Comparison of ENCODE assay signal across 33 cellular contexts in genomic region chr15:84905016-84905916, GRCh38. TPM values are rescaled to one million over a fixed set of nuclear protein-coding genes. Genes with fewer than 3 reads are reported as not detected.
DNase-seq lines count a peak whose midpoint lies in the region; ATAC-seq, FAIRE-seq and TF ChIP-seq lines count a peak whose summit lies in the region.
"Had no signal": no experiment of that assay in that cellular context is flagged by ENCODE, and none has a peak within 500 bp of the region (broad histone marks: within the 10 kb centered on the region; RNA-seq: fewer than 3 reads in every experiment).

No MANE protein-coding gene starts in this region.

- POLR2A ChIA-PET in H1 (lab: Charles Lee; ENCODE audit: partially characterized antibody), result no interaction called here

- 88% methylated on average over 13 of the region's 15 CpGs; no CpG with 5 or more reads in 1 of the 2 experiments for WGBS in H1 (ENCODE audit: extremely low coverage in 1 of 2, insufficient coverage in 1 of 2, insufficient read length in 1 of 2, insufficient replicate concordance in 2 of 2, low coverage in 1 of 2, low lambda C conversion rate in 2 of 2, missing lambda C conversion rate in 1 of 2), 2 experiments
- WGBS in mesenchymal stem cell, result 90% methylated on average over 15 of the region's 15 CpGs
- 100% methylated on average over 2 of the region's 15 CpGs; no CpG with 5 or more reads in 1 of the 2 donors for WGBS in gastroesophageal sphincter (ENCODE audit: low coverage in 1 of 2), 2 donors

- no peak overlapping the region for H3K4me3 ChIP-seq in H1 (ENCODE audit: extremely low read depth in 1 of 4, insufficient read depth in 2 of 4, low read depth in 3 of 4, low read length in 4 of 4)
- no peak overlapping the region for H3K4me3 ChIP-seq in mesenchymal stem cell (ENCODE audit: insufficient read depth in 1 of 2, low read depth in 1 of 2, low read length in 2 of 2)
- H3K4me3 ChIP-seq in gastroesophageal sphincter, result no peak overlapping the region
- H3K4me3 ChIP-seq: BLaER1 treated with 17β-estradiol and CSF1 and Interleukin-3, amounts not matched to agents 10 nM and 100 nM; esophagus squamous epithelium; SJCRH30; thyroid gland had no signal

- H3K18ac ChIP-seq in H1 (ENCODE audit: extremely low read depth, low read length), result no peak overlapping the region
- H3K18ac ChIP-seq in mesenchymal stem cell (ENCODE audit: low read depth in 1 of 2, low read length in 2 of 2), result no peak overlapping the region

- no peaks in the 10 kb centered on the region for H3K27me3 Mint-ChIP-seq in activated T-helper 17 cell treated with anti-CD3 and anti-CD28 coated beads, Interleukin-2, amount 50 U/mL, for 72 hours
- no peaks in the 10 kb centered on the region for H3K27me3 Mint-ChIP-seq in stimulated activated naive B cell treated with anti-CD40 and anti-IgM and Interleukin-4, amounts not matched to agents 10 μg/mL and 1 μg/mL and 100 μg/mL, for 72 hours
- H3K27me3 Mint-ChIP-seq: dendritic cell treated with granulocyte-macrophage colony-stimulating factor and Interleukin-4, amounts not matched to agents 40 ng/mL and 50 ng/mL, for 4 days; stimulated activated naive CD8-positive, alpha-beta T cell treated with anti-CD3 and anti-CD28 coated beads, Interleukin-15, Interleukin-2, amounts not matched to agents 100 ng/mL and 50 ng/mL, for 24 hours had no signal

- TF ChIP-seq CTCF in H1 (IDR thresholded peaks at IDR 0.05; ENCODE audit: control extremely low read depth in 1 of 3, insufficient read depth in 1 of 3, low read depth in 1 of 3, low read length in 3 of 3) (no peak), gastroesophageal sphincter (IDR thresholded peaks at IDR 0.05) (no peak)

- no peak for ATAC-seq in activated T-helper 17 cell treated with anti-CD3 and anti-CD28 coated beads, Interleukin-2, amount 50 U/mL, for 72 hours (replicated peaks)
- no peak for ATAC-seq in stimulated activated naive B cell treated with anti-CD40 and anti-IgM and Interleukin-4, amounts not matched to agents 10 μg/mL and 1 μg/mL and 100 μg/mL, for 72 hours (replicated peaks)
- no peak for ATAC-seq in gastroesophageal sphincter
- ATAC-seq: Panc1 had no signal

- H3K23ac ChIP-seq in H1 (ENCODE audit: insufficient read length) (no peak overlapping the region), mesenchymal stem cell (ENCODE audit: low read length in 2 of 2) (no peak overlapping the region)

- H3K9ac ChIP-seq in H1 (replicated peaks in 1 of 4; ENCODE audit: extremely low read depth in 1 of 4, low read depth in 3 of 4, low read length in 3 of 4) (no peak overlapping the region), mesenchymal stem cell (ENCODE audit: low read length) (peak overlapping the region; percentile 17)
- H3K9ac ChIP-seq: BLaER1 treated with 17β-estradiol and CSF1 and Interleukin-3, amounts not matched to agents 10 nM and 100 nM; parathyroid adenoma had no signal

- TF ChIP-seq RAD21 in H1 (IDR thresholded peaks at IDR 0.05 in 1 of 2, conservative IDR thresholded peaks at IDR 0.05 in 1 of 2; ENCODE audit: low read depth in 2 of 2, low read length in 2 of 2), result no peak

- TF ChIP-seq EP300 in H1 (IDR thresholded peaks at IDR 0.05; ENCODE audit: borderline replicate concordance in 1 of 2, low read depth in 2 of 2, low read length in 2 of 2) (no peak), gastroesophageal sphincter (IDR thresholded peaks at IDR 0.05) (no peak)

- no peaks in the 10 kb centered on the region for H3K9me3 ChIP-seq in H1 (ENCODE audit: insufficient read depth in 2 of 2, low read depth in 1 of 2, low read length in 1 of 2)
- no peaks in the 10 kb centered on the region for H3K9me3 ChIP-seq in mesenchymal stem cell (ENCODE audit: control insufficient read depth, low read length)
- no peaks in the 10 kb centered on the region for H3K9me3 ChIP-seq in gastroesophageal sphincter
- H3K9me3 ChIP-seq: esophagus squamous epithelium, SJCRH30, thyroid gland had no signal

- H2BK120ac ChIP-seq in H1 (replicated peaks; ENCODE audit: low read depth, low read length), result no peak overlapping the region
- H2BK120ac ChIP-seq in mesenchymal stem cell (ENCODE audit: low read depth, low read length), result no peak overlapping the region

- H2AFZ ChIP-seq in H1 (ENCODE audit: low read length) (no peak overlapping the region), mesenchymal stem cell (ENCODE audit: low read depth, low read length) (no peak overlapping the region)

- H4K91ac ChIP-seq in H1 (replicated peaks; ENCODE audit: insufficient read length, low read length), result no peak overlapping the region
- H4K91ac ChIP-seq in mesenchymal stem cell (ENCODE audit: low read length), result no peak overlapping the region

- H2BK20ac ChIP-seq in H1 (ENCODE audit: low read length), result no peak overlapping the region

- H3K27ac ChIP-seq in H1 (ENCODE audit: low read depth, low read length) (no peak overlapping the region; the same call in 1 of the 2 replicates), mesenchymal stem cell (ENCODE audit: low read length, poor library complexity, severe bottlenecking) (no peak overlapping the region), gastroesophageal sphincter (no peak overlapping the region)
- H3K27ac ChIP-seq: BLaER1 treated with 17β-estradiol and CSF1 and Interleukin-3, amounts not matched to agents 10 nM and 100 nM; esophagus squamous epithelium; parathyroid adenoma; SJCRH30; thyroid gland had no signal

- H3K4me1 ChIP-seq in H1 (replicated peaks in 1 of 4; ENCODE audit: control insufficient read depth in 3 of 4, insufficient read depth in 4 of 4, low read length in 3 of 4) (no peaks in the 10 kb centered on the region; a peak in 2 of 7 replicates), mesenchymal stem cell (ENCODE audit: control insufficient read depth, insufficient read depth, low read depth, low read length) (peaks cover 9% of the 10 kb centered on the region), gastroesophageal sphincter (peaks cover 0 to 19% (median 0%) of the 10 kb centered on the region in 3 donors)
- H3K4me1 ChIP-seq: SJCRH30 had no signal

- H2AK5ac ChIP-seq in H1 (ENCODE audit: low read depth, low read length), result no peak overlapping the region
- H2AK5ac ChIP-seq in mesenchymal stem cell (ENCODE audit: low read length, severe bottlenecking), result no peak overlapping the region

- H2BK5ac ChIP-seq in H1 (ENCODE audit: low read depth, low read length) (no peak overlapping the region), mesenchymal stem cell (ENCODE audit: low read depth, low read length, poor library complexity, severe bottlenecking) (no peak overlapping the region)

- H3K36me3 ChIP-seq in H1 (ENCODE audit: control insufficient read depth in 2 of 4, insufficient read depth in 4 of 4, low read length in 3 of 4) (no peaks in the 10 kb centered on the region), mesenchymal stem cell (ENCODE audit: control insufficient read depth in 1 of 2, insufficient read depth in 2 of 2, low read depth in 1 of 2, low read length in 2 of 2) (no peaks in the 10 kb centered on the region), gastroesophageal sphincter (no peaks in the 10 kb centered on the region)
- H3K36me3 ChIP-seq: BLaER1 treated with 17β-estradiol and CSF1 and Interleukin-3, amounts not matched to agents 10 nM and 100 nM; esophagus squamous epithelium; SJCRH30; thyroid gland had no signal

- no peak overlapping the region for H3K4me2 ChIP-seq in H1 (ENCODE audit: insufficient read depth in 1 of 2, low read depth in 2 of 2, low read length in 2 of 2)
- H3K4me2 ChIP-seq in mesenchymal stem cell (ENCODE audit: low read length, poor library complexity, severe bottlenecking), result no peak overlapping the region

- H2BK12ac ChIP-seq in H1 (ENCODE audit: low read depth, low read length) (no peak overlapping the region), mesenchymal stem cell (ENCODE audit: low read length in 2 of 2) (no peak overlapping the region)

- no peaks in the 10 kb centered on the region for H3K79me1 ChIP-seq in H1 (ENCODE audit: low read depth, low read length)
- no peaks in the 10 kb centered on the region for H3K79me1 ChIP-seq in mesenchymal stem cell (replicated peaks; ENCODE audit: low read length, poor library complexity, severe bottlenecking)

- CTCF ChIA-PET in H1 (lab: Charles Lee; ENCODE audit: partially characterized antibody), result interaction anchor here (0.7 to 3.1 kb wide), 3 partner anchors 23 to 181 kb away, joined by 3 to 14 read pairs (median 3); no protein-coding TSS in a partner anchor

- H3K36me3 Mint-ChIP-seq in activated T-helper 17 cell treated with anti-CD3 and anti-CD28 coated beads, Interleukin-2, amount 50 U/mL, for 72 hours (ENCODE audit: low read depth), result no peaks in the 10 kb centered on the region
- no peaks in the 10 kb centered on the region for H3K36me3 Mint-ChIP-seq in stimulated activated naive B cell treated with anti-CD40 and anti-IgM and Interleukin-4, amounts not matched to agents 10 μg/mL and 1 μg/mL and 100 μg/mL, for 72 hours
- H3K36me3 Mint-ChIP-seq: immature natural killer cell had no signal

- H4K20me1 ChIP-seq in H1 (replicated peaks in 1 of 2; ENCODE audit: control insufficient read depth in 1 of 2, insufficient read depth in 2 of 2, low read length in 2 of 2), result no peaks in the 10 kb centered on the region
- H4K20me1 ChIP-seq: BLaER1 treated with 17β-estradiol and CSF1 and Interleukin-3, amounts not matched to agents 10 nM and 100 nM had no signal

- peak overlapping the region; percentile 57; the same call in 1 of the 2 replicates for H4K8ac ChIP-seq in H1 (ENCODE audit: extremely low read depth, insufficient read depth, low read length)
- H4K8ac ChIP-seq in mesenchymal stem cell (ENCODE audit: low read length), result no peak overlapping the region

- no peak overlapping the region for H4K5ac ChIP-seq in H1 (ENCODE audit: insufficient read length, low read depth, low read length)

- DNase-seq in H1 (ENCODE audit: low read depth in 1 of 2, low spot score in 2 of 2) (peak in 1 of 2 experiments; percentile 35), mesenchymal stem cell (no peak), SKM-1 treated with dmso at 0.1 percent for 144 hours (lab: John Stamatoyannopoulos, UW; ENCODE audit: unreplicated experiment) (no peak), RCC 7860 (ENCODE audit: low spot score) (no peak)
- no peak for DNase-seq in stimulated activated naive B cell treated with anti-CD40 and anti-IgM and Interleukin-4, amounts not matched to agents 10 μg/mL and 1 μg/mL and 100 μg/mL, for 72 hours
- DNase-seq: activated CD4-positive, alpha-beta T cell treated with anti-CD3 and anti-CD28 coated beads, Interleukin-2, amount 10 ng/mL, durations not matched to agents 24 days and 14 days; activated gamma-delta T cell; activated T-cell treated with anti-CD3 and anti-CD28 coated beads, Interleukin-2, amount 50 U/mL, for 1 hour; DMS53; esophagus squamous epithelium; foreskin melanocyte; hypothalamus; immature natural killer cell; NCI-H1105; NCI-H187 treated with DMSO at 0.1 percent for 48 hours; NCI-H2171 treated with DMSO at 0.1 percent for 48 hours; NCI-H510A treated with DMSO at 0.1 percent for 48 hours; nephron progenitor cell; SJCRH30; thyroid gland had no signal

- no peak for FAIRE-seq in H1 (lab: Jason Lieb, UNC)
- FAIRE-seq in RCC 7860 (lab: Jason Lieb, UNC), result no peak
- FAIRE-seq: bronchial epithelial cell, H54 had no signal

- no peaks in the 10 kb centered on the region for H3K4me1 Mint-ChIP-seq in activated T-helper 17 cell treated with anti-CD3 and anti-CD28 coated beads, Interleukin-2, amount 50 U/mL, for 72 hours
- H3K4me1 Mint-ChIP-seq in stimulated activated naive B cell treated with anti-CD40 and anti-IgM and Interleukin-4, amounts not matched to agents 10 μg/mL and 1 μg/mL and 100 μg/mL, for 72 hours, result peaks cover 0 to 2% of the 10 kb centered on the region in 2 donors
- H3K4me1 Mint-ChIP-seq: activated CD4-positive, alpha-beta T cell treated with anti-CD3 and anti-CD28 coated beads, Interleukin-2, amount 10 ng/mL, durations not matched to agents 24 days and 14 days; immature natural killer cell had no signal

- no peak overlapping the region for H3K14ac ChIP-seq in H1 (ENCODE audit: insufficient read length)
- no peak overlapping the region for H3K14ac ChIP-seq in mesenchymal stem cell (ENCODE audit: low read length in 2 of 2)

- H3K27ac Mint-ChIP-seq in activated T-helper 17 cell treated with anti-CD3 and anti-CD28 coated beads, Interleukin-2, amount 50 U/mL, for 72 hours, result peak overlapping the region; percentile 70
- peak overlapping the region; percentile 38 for H3K27ac Mint-ChIP-seq in stimulated activated naive B cell treated with anti-CD40 and anti-IgM and Interleukin-4, amounts not matched to agents 10 μg/mL and 1 μg/mL and 100 μg/mL, for 72 hours
- H3K27ac Mint-ChIP-seq: activated CD4-positive, alpha-beta T cell treated with anti-CD3 and anti-CD28 coated beads, Interleukin-2, amount 10 ng/mL, durations not matched to agents 24 days and 14 days; dendritic cell treated with granulocyte-macrophage colony-stimulating factor and Interleukin-4, amounts not matched to agents 40 ng/mL and 50 ng/mL, for 4 days; immature natural killer cell; nephron progenitor cell; stimulated activated naive CD8-positive, alpha-beta T cell treated with anti-CD3 and anti-CD28 coated beads, Interleukin-15, Interleukin-2, amounts not matched to agents 100 ng/mL and 50 ng/mL, for 24 hours had no signal

- H3K27me3 ChIP-seq in H1 (replicated peaks in 1 of 4; ENCODE audit: control insufficient read depth in 3 of 4, extremely low read depth in 1 of 4, insufficient read depth in 3 of 4, low read length in 3 of 4) (no peaks in the 10 kb centered on the region), mesenchymal stem cell (ENCODE audit: control insufficient read depth in 1 of 2, insufficient read depth in 1 of 2, low read length in 2 of 2) (no peaks in the 10 kb centered on the region), gastroesophageal sphincter (no peaks in the 10 kb centered on the region)
- H3K27me3 ChIP-seq: BLaER1 treated with 17β-estradiol and CSF1 and Interleukin-3, amounts not matched to agents 10 nM and 100 nM; esophagus squamous epithelium; SJCRH30; thyroid gland had no signal

- H3K4ac ChIP-seq in H1 (replicated peaks; ENCODE audit: insufficient read length, low read depth, low read length) (no peak overlapping the region), mesenchymal stem cell (ENCODE audit: low read depth in 1 of 2, low read length in 2 of 2) (no peak overlapping the region)

- H2BK15ac ChIP-seq in H1 (ENCODE audit: low read length), result no peak overlapping the region
- H2BK15ac ChIP-seq in mesenchymal stem cell (ENCODE audit: low read depth, poor library complexity, severe bottlenecking), result no peak overlapping the region

- TF ChIP-seq POLR2A in H1 (IDR thresholded peaks at IDR 0.05; ENCODE audit: control extremely low read depth in 1 of 2, low read depth in 2 of 2, low read length in 2 of 2), result no peak
- no peak for TF ChIP-seq POLR2A in gastroesophageal sphincter (IDR thresholded peaks at IDR 0.05)

- peaks cover 4% of the 10 kb centered on the region for H3K9me3 Mint-ChIP-seq in activated T-helper 17 cell treated with anti-CD3 and anti-CD28 coated beads, Interleukin-2, amount 50 U/mL, for 72 hours
- no peaks in the 10 kb centered on the region for H3K9me3 Mint-ChIP-seq in stimulated activated naive B cell treated with anti-CD40 and anti-IgM and Interleukin-4, amounts not matched to agents 10 μg/mL and 1 μg/mL and 100 μg/mL, for 72 hours
- H3K9me3 Mint-ChIP-seq: activated CD4-positive, alpha-beta T cell treated with anti-CD3 and anti-CD28 coated beads, Interleukin-2, amount 10 ng/mL, durations not matched to agents 24 days and 14 days; immature natural killer cell; stimulated activated naive CD8-positive, alpha-beta T cell treated with anti-CD3 and anti-CD28 coated beads, Interleukin-15, Interleukin-2, amounts not matched to agents 100 ng/mL and 50 ng/mL, for 24 hours had no signal

- H3K23me2 ChIP-seq in H1 (ENCODE audit: low read depth, low read length), result no peaks in the 10 kb centered on the region

- H3K79me2 ChIP-seq in H1 (ENCODE audit: control insufficient read depth in 1 of 2, insufficient read depth in 2 of 2, low read length in 2 of 2), result no peaks in the 10 kb centered on the region
- H3K79me2 ChIP-seq: parathyroid adenoma had no signal

- no peak overlapping the region for H3K4me3 Mint-ChIP-seq in activated T-helper 17 cell treated with anti-CD3 and anti-CD28 coated beads, Interleukin-2, amount 50 U/mL, for 72 hours
- H3K4me3 Mint-ChIP-seq in stimulated activated naive B cell treated with anti-CD40 and anti-IgM and Interleukin-4, amounts not matched to agents 10 μg/mL and 1 μg/mL and 100 μg/mL, for 72 hours, result no peak overlapping the region
- H3K4me3 Mint-ChIP-seq: activated CD4-positive, alpha-beta T cell treated with anti-CD3 and anti-CD28 coated beads, Interleukin-2, amount 10 ng/mL, durations not matched to agents 24 days and 14 days; dendritic cell treated with granulocyte-macrophage colony-stimulating factor and Interleukin-4, amounts not matched to agents 40 ng/mL and 50 ng/mL, for 4 days; immature natural killer cell; nephron progenitor cell; stimulated activated naive CD8-positive, alpha-beta T cell treated with anti-CD3 and anti-CD28 coated beads, Interleukin-15, Interleukin-2, amounts not matched to agents 100 ng/mL and 50 ng/mL, for 24 hours had no signal

- H3K56ac ChIP-seq in H1 (replicated peaks; ENCODE audit: insufficient read length, low read depth, low read length), result no peak overlapping the region

RNA-seq across cellular contexts. Expression of gene SLC28A1, which starts 20.8 kb away (rescaled TPM):
- not detected for total RNA-seq in activated T-helper 17 cell treated with anti-CD3 and anti-CD28 coated beads, Interleukin-2, amount 50 U/mL, for 72 hours
- total RNA-seq in H1 (2021; fragmentation: NEBNext Ultra II Directional; extraction: Animal tissue kit (Norgen Biotek cat#: 25700)), result not detected in 2 replicates
- polyA plus RNA-seq in H1 (2011; rRNA removed), result 0.03 and 0.09 TPM in 2 replicates
- 0.05 TPM for polyA plus RNA-seq in H1 (2011; cell fraction: cytosol; rRNA removed)
- polyA plus RNA-seq in H1 (2011; cell fraction: nucleus; rRNA removed), result 0.23 TPM
- polyA plus RNA-seq in H1 (2012, experiment 1 of 2), result 0.07 to 0.11 TPM in 2 of 4 replicates, not detected in the others
- not detected for polyA plus RNA-seq in H1 (2012, experiment 2 of 2)
- polyA plus RNA-seq in H1 (2013, experiment 1 of 2), result not detected
- not detected for polyA plus RNA-seq in H1 (2013, experiment 2 of 2)
- polyA minus RNA-seq in H1 (2011; rRNA and poly(A)+ RNA removed), result 0.10 TPM in 1 of 2 replicates, not detected in the other
- polyA minus RNA-seq in H1 (2011; cell fraction: cytosol; rRNA and poly(A)+ RNA removed), result not detected
- polyA minus RNA-seq in H1 (2011; cell fraction: nucleus; rRNA and poly(A)+ RNA removed), result 0.20 TPM
- not detected for polyA plus RNA-seq in mesenchymal stem cell (2013, experiment 1 of 2)
- polyA plus RNA-seq in mesenchymal stem cell (2013, experiment 2 of 2), result not detected
- total RNA-seq in gastroesophageal sphincter, result not detected
- total RNA-seq: activated CD4-positive, alpha-beta T cell treated with anti-CD3 and anti-CD28 coated beads, Interleukin-2, amount 10 ng/mL, durations not matched to agents 24 days and 14 days; activated CD8-positive, alpha-beta memory T cell treated with anti-CD3 and anti-CD28 coated beads for 36 hours; bronchial epithelial cell; esophagus squamous epithelium; G401; M059J; mononuclear cell; SJCRH30; thyroid gland had no signal
- polyA plus RNA-seq: immature natural killer cell had no signal
